Comparison of ENCODE assay signal across 12 cellular contexts in the genomic region with DNA sequence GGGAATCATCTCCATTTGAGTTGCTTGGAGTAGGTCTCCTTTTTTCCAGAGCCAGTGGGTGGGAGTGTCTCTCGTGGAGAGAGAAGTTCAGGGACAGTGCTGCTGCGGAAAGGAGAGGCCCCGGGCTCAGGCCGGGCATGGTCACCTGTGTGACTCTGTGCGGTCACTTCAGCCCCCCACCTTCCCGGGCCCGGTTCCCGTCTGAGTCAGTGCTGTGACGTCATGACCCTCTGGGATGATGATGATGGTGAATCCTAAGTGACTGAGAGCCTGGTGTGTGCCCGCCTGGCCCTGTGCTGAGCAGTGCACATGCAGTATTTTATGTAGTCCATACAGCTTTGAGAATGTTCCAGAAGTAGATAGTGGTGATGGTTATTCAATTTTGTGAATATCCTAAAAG. TPM values are rescaled to one million over a fixed set of nuclear protein-coding genes. Genes with fewer than 3 reads are reported as not detected.
DNase-seq lines count a peak whose midpoint lies in the region; ATAC-seq and TF ChIP-seq lines count a peak whose summit lies in the region.
"Had no signal": no experiment of that assay in that cellular context is flagged by ENCODE, and none has a peak within 500 bp of the region (broad histone marks: within the 10 kb centered on the region; RNA-seq: fewer than 3 reads in every experiment).

No MANE protein-coding gene starts in this region.

- TF ChIP-seq POLR2A in vagina (IDR thresholded peaks at IDR 0.05): no peak

- H3K27ac Mint-ChIP-seq in stimulated activated naive CD8-positive, alpha-beta T cell treated with anti-CD3 and anti-CD28 coated beads, Interleukin-15, Interleukin-2, amounts not matched to agents 100 ng/mL and 50 ng/mL, for 24 hours: peak overlapping the region; percentile 52
- H3K27ac Mint-ChIP-seq in stimulated activated naive CD8-positive, alpha-beta T cell treated with anti-CD3 and anti-CD28 coated beads, Interleukin-15, amount 100 ng/mL, for 72 hours: no peak overlapping the region
- H3K27ac Mint-ChIP-seq in naive thymus-derived CD8-positive, alpha-beta T cell: peak overlapping the region; percentile 84 to 99 (median 97)

- ATAC-seq in stimulated activated naive CD8-positive, alpha-beta T cell treated with anti-CD3 and anti-CD28 coated beads, Interleukin-15, amount 100 ng/mL, for 72 hours: no peak
- no peak for ATAC-seq in naive thymus-derived CD8-positive, alpha-beta T cell
- ATAC-seq: activated CD4-positive, CD25-positive, alpha-beta regulatory T cell treated with anti-CD3 and anti-CD28 coated beads, Interleukin-2, amount 50 U/mL, for 24 hours had no signal

- H3K9me3 Mint-ChIP-seq in stimulated activated naive CD8-positive, alpha-beta T cell treated with anti-CD3 and anti-CD28 coated beads, Interleukin-15, Interleukin-2, amounts not matched to agents 100 ng/mL and 50 ng/mL, for 24 hours: no peaks in the 10 kb centered on the region
- no peaks in the 10 kb centered on the region for H3K9me3 Mint-ChIP-seq in stimulated activated naive CD8-positive, alpha-beta T cell treated with anti-CD3 and anti-CD28 coated beads, Interleukin-15, amount 100 ng/mL, for 72 hours
- H3K9me3 Mint-ChIP-seq in naive thymus-derived CD8-positive, alpha-beta T cell: no peaks in the 10 kb centered on the region

- peak overlapping the region; percentile 79 for H3K27ac ChIP-seq in caudate nucleus (ENCODE audit: low read depth, low read length)
- H3K27ac ChIP-seq in vagina: peak overlapping the region; percentile 95

- H3K36me3 ChIP-seq in vagina: peaks cover 0 to 20% of the 10 kb centered on the region in 2 donors

- peaks cover 90% of the 10 kb centered on the region for H3K4me1 Mint-ChIP-seq in stimulated activated naive CD8-positive, alpha-beta T cell treated with anti-CD3 and anti-CD28 coated beads, Interleukin-15, Interleukin-2, amounts not matched to agents 100 ng/mL and 50 ng/mL, for 24 hours (ENCODE audit: low read depth)
- peaks cover 90% of the 10 kb centered on the region for H3K4me1 Mint-ChIP-seq in stimulated activated naive CD8-positive, alpha-beta T cell treated with anti-CD3 and anti-CD28 coated beads, Interleukin-15, amount 100 ng/mL, for 72 hours
- peaks cover 42 to 83% (median 78%) of the 10 kb centered on the region in 4 donors for H3K4me1 Mint-ChIP-seq in naive thymus-derived CD8-positive, alpha-beta T cell

- H3K27me3 Mint-ChIP-seq in stimulated activated naive CD8-positive, alpha-beta T cell treated with anti-CD3 and anti-CD28 coated beads, Interleukin-15, Interleukin-2, amounts not matched to agents 100 ng/mL and 50 ng/mL, for 24 hours: no peaks in the 10 kb centered on the region
- H3K27me3 Mint-ChIP-seq in stimulated activated naive CD8-positive, alpha-beta T cell treated with anti-CD3 and anti-CD28 coated beads, Interleukin-15, amount 100 ng/mL, for 72 hours: no peaks in the 10 kb centered on the region
- no peaks in the 10 kb centered on the region for H3K27me3 Mint-ChIP-seq in naive thymus-derived CD8-positive, alpha-beta T cell

- H3K27me3 ChIP-seq in vagina: no peaks in the 10 kb centered on the region

- TF ChIP-seq CTCF in vagina (IDR thresholded peaks at IDR 0.05): no peak

- peaks cover 68% of the 10 kb centered on the region for H3K4me1 ChIP-seq in vagina

- H3K9me3 ChIP-seq in vagina: no peaks in the 10 kb centered on the region

- no peak overlapping the region for H3K4me3 Mint-ChIP-seq in stimulated activated naive CD8-positive, alpha-beta T cell treated with anti-CD3 and anti-CD28 coated beads, Interleukin-15, Interleukin-2, amounts not matched to agents 100 ng/mL and 50 ng/mL, for 24 hours
- no peak overlapping the region for H3K4me3 Mint-ChIP-seq in stimulated activated naive CD8-positive, alpha-beta T cell treated with anti-CD3 and anti-CD28 coated beads, Interleukin-15, amount 100 ng/mL, for 72 hours
- H3K4me3 Mint-ChIP-seq in naive thymus-derived CD8-positive, alpha-beta T cell: peak overlapping the region in 5 of 10 donors; percentile 18 to 45 (median 24)

- H3K36me3 Mint-ChIP-seq in stimulated activated naive CD8-positive, alpha-beta T cell treated with anti-CD3 and anti-CD28 coated beads, Interleukin-15, Interleukin-2, amounts not matched to agents 100 ng/mL and 50 ng/mL, for 24 hours (ENCODE audit: low read depth): peaks cover 37% of the 10 kb centered on the region
- H3K36me3 Mint-ChIP-seq in naive thymus-derived CD8-positive, alpha-beta T cell: peaks cover 0 to 34% (median 13%) of the 10 kb centered on the region in 3 donors

- intact Hi-C loops in vagina (cut with DNase I): no loop called here

- H3K4me3 ChIP-seq in vagina: no peak overlapping the region

- no peak for DNase-seq in stimulated activated naive CD8-positive, alpha-beta T cell treated with anti-CD3 and anti-CD28 coated beads, Interleukin-15, amount 100 ng/mL, for 72 hours
- no peak for DNase-seq in caudate nucleus (lab: John Stamatoyannopoulos, UW)
- no peak for DNase-seq in naive thymus-derived CD8-positive, alpha-beta T cell
- DNase-seq in vagina (ENCODE audit: extremely low spot score in 2 of 2): no peak
- DNase-seq in NCI-H345 treated with DMSO at 0.1 percent for 48 hours (lab: John Stamatoyannopoulos, UW; ENCODE audit: unreplicated experiment): no peak
- DNase-seq in NCI-H524 (lab: John Stamatoyannopoulos, UW): no peak
- no peak for DNase-seq in HPDE6-E6E7 (ENCODE audit: extremely low spot score)
- DNase-seq: activated gamma-delta T cell treated with Interleukin-2 at 50 U/mL for 16 hours, NCI-H1092, SHP77 treated with DMSO at 0.1 percent for 48 hours had no signal

- POLR2A ChIA-PET in naive thymus-derived CD8-positive, alpha-beta T cell (lab: Charles Lee): interaction anchor here (1.0 to 6.0 kb wide), 3 partner anchors 7 to 231 kb away, joined by 4 to 61 read pairs (median 5); no protein-coding TSS in a partner anchor

RNA-seq across cellular contexts. Expression of a gene that starts 32.6 kb away (rescaled TPM):
- 100 to 1,000 TPM; 109 to 111 TPM for total RNA-seq in naive thymus-derived CD8-positive, alpha-beta T cell
- 10 to 100 TPM; 25.2 to 44.1 (median 34.1) TPM for polyA plus RNA-seq in naive thymus-derived CD8-positive, alpha-beta T cell
- total RNA-seq in vagina: 40.5 TPM

Comparison
In these comparisons a context has a peak if more than half of its experiments do, and no peak if none do; other contexts are left out.
1. H3K27ac Mint-ChIP-seq: peak in stimulated activated naive CD8-positive, alpha-beta T cell treated with anti-CD3 and anti-CD28 coated beads, Interleukin-15, Interleukin-2, amounts not matched to agents 100 ng/mL and 50 ng/mL, for 24 hours (single experiment) and naive thymus-derived CD8-positive, alpha-beta T cell (10 of 10); none in stimulated activated naive CD8-positive, alpha-beta T cell treated with anti-CD3 and anti-CD28 coated beads, Interleukin-15, amount 100 ng/mL, for 72 hours (0 of 2).